In the genomic region with DNA sequence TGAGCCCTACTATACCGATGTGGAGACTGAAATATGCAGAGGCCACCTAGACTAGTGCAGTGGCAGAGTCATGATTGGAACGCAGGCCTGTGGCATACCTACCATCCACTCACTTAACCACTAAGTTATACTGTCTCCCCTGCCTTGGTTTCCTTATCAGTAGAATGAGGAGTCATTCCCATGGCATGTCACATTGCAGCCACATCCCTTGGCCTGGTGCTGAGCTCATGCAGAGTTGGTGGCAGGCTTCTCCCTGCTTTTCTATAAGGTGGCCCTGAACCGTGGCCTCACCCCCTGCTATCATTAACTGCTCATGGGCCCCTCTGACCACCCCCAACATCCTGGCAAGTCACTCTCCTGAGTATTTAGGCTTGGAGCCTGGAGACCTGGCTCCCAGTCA, we compare ENCODE assay signal across 20 cellular contexts.
DNase-seq lines count a peak whose midpoint lies in the region; ATAC-seq and TF ChIP-seq lines count a peak whose summit lies in the region.
"Had no signal": no experiment of that assay in that cellular context is flagged by ENCODE, and none has a peak within 500 bp of the region (broad histone marks: within the 10 kb centered on the region; RNA-seq: fewer than 3 reads in every experiment).

No MANE protein-coding gene starts in this region.

- H3K27ac ChIP-seq in PC-9 (no peak overlapping the region), A673 (ENCODE audit: low read depth, low read length, poor library complexity, severe bottlenecking) (no peak overlapping the region), transverse colon (no peak overlapping the region)
- H3K27ac ChIP-seq: adrenal gland, psoas muscle, suprapubic skin had no signal

- TF ChIP-seq POLR2A in transverse colon (IDR thresholded peaks at IDR 0.05) = no peak

- H3K27me3 ChIP-seq in PC-9 (ENCODE audit: insufficient read depth, low read depth) (no peaks in the 10 kb centered on the region), A673 (replicated peaks; ENCODE audit: insufficient read depth, low read depth, low read length, poor library complexity) (no peaks in the 10 kb centered on the region), transverse colon (no peaks in the 10 kb centered on the region)
- H3K27me3 ChIP-seq: adrenal gland, suprapubic skin had no signal

- peaks cover 4% of the 10 kb centered on the region; the same call in 1 of the 2 replicates for H3K9me3 ChIP-seq in PC-9 (ENCODE audit: insufficient read depth, low read depth)
- H3K9me3 ChIP-seq in A673 (ENCODE audit: low read depth, low read length, poor library complexity, severe bottlenecking) = peaks cover 10% of the 10 kb centered on the region
- peaks cover 0 to 3% of the 10 kb centered on the region in 2 donors for H3K9me3 ChIP-seq in transverse colon
- H3K9me3 ChIP-seq: adrenal gland, psoas muscle had no signal

- no peak for TF ChIP-seq CTCF in PC-9 (conservative IDR thresholded peaks at IDR 0.05)
- no peak for TF ChIP-seq CTCF in choroid plexus epithelial cell (conservative IDR thresholded peaks at IDR 0.05; ENCODE audit: low read depth, low read length)
- TF ChIP-seq CTCF in WTC11 (IDR thresholded peaks at IDR 0.05) = no peak
- TF ChIP-seq CTCF in A673 (conservative IDR thresholded peaks at IDR 0.05; ENCODE audit: low read depth, low read length) = no peak
- TF ChIP-seq CTCF in transverse colon (IDR thresholded peaks at IDR 0.05) = no peak

- H3F3A ChIP-seq in PC-9 (ENCODE audit: insufficient read depth, low read depth) = no peaks in the 10 kb centered on the region

- ATAC-seq in WTC11 = no peak
- ATAC-seq: activated CD4-positive, alpha-beta T cell treated with anti-CD3 and anti-CD28 coated beads for 36 hours; psoas muscle had no signal

- intact Hi-C loops in PC-9 (cut with micrococcal nuclease; ENCODE audit: unreplicated experiment) = no loop called here
- intact Hi-C loops in A673 (cut with micrococcal nuclease; ENCODE audit: unreplicated experiment) = no loop called here
- intact Hi-C loops in transverse colon (cut with DNase I; ENCODE audit: low total_unique reads) = no loop called here

- in situ Hi-C loops in transverse colon (cut with MboI; ENCODE audit: low pct_ligation_motif_present in 1 of 4, low pct_unique_long_range_greater_than_20kb in 1 of 4, low sequenced_read_pairs in 3 of 4) = no loop called here

- BruUV-seq in PC-9 (replicated peaks; lab: Mats Ljungman, UMichigan) = no TSS peak
- no TSS peak for BruUV-seq in A673 (replicated peaks; lab: Mats Ljungman, UMichigan)

- H3K4me2 ChIP-seq in PC-9 = no peak overlapping the region
- H3K4me2 ChIP-seq: GM23338 had no signal

- peaks cover 14% of the 10 kb centered on the region for H3K9me3 Mint-ChIP-seq in WTC11

- no peak for TF ChIP-seq EP300 in transverse colon (IDR thresholded peaks at IDR 0.05; ENCODE audit: low read depth)

- no peak overlapping the region for H2AFZ ChIP-seq in PC-9
- H2AFZ ChIP-seq: GM23338 had no signal

- H3K36me3 ChIP-seq in PC-9 (ENCODE audit: low read depth) (peaks cover 19% of the 10 kb centered on the region), A673 (ENCODE audit: insufficient read depth, low read length, poor library complexity, severe bottlenecking) (peaks cover 3% of the 10 kb centered on the region), transverse colon (peaks cover 0 to 11% (median 4%) of the 10 kb centered on the region in 4 donors)

- no peak overlapping the region for H3K27ac Mint-ChIP-seq in WTC11
- H3K27ac Mint-ChIP-seq: activated CD4-positive, alpha-beta T cell treated with anti-CD3 and anti-CD28 coated beads for 36 hours; GM23338 had no signal

- H3K27me3 Mint-ChIP-seq in WTC11 (ENCODE audit: low read depth) = no peaks in the 10 kb centered on the region
- H3K27me3 Mint-ChIP-seq: activated CD4-positive, alpha-beta T cell treated with anti-CD3 and anti-CD28 coated beads for 36 hours had no signal

- H3K79me2 ChIP-seq in PC-9 (ENCODE audit: low read depth) = no peaks in the 10 kb centered on the region

- H3K4me1 ChIP-seq in PC-9 (replicated peaks; ENCODE audit: insufficient read depth) (0 out of 2 replicates have a peak, but pooled peaks cover 11% of the 10 kb centered on the region), A673 (ENCODE audit: insufficient read depth, low read length, poor library complexity, severe bottlenecking) (no peaks in the 10 kb centered on the region), transverse colon (no peaks in the 10 kb centered on the region)
- H3K4me1 ChIP-seq: adrenal gland, psoas muscle had no signal

- H3K4me3 Mint-ChIP-seq in WTC11 = no peak overlapping the region
- H3K4me3 Mint-ChIP-seq: activated CD4-positive, alpha-beta T cell treated with anti-CD3 and anti-CD28 coated beads for 36 hours; GM23338 had no signal

- 80 to 90% methylated on average over 1 to 3 of the region's 3 CpGs for WGBS in transverse colon (ENCODE audit: low coverage in 1 of 2), 2 donors

- H3K4me1 Mint-ChIP-seq in WTC11 = peaks cover 8% of the 10 kb centered on the region
- H3K4me1 Mint-ChIP-seq: activated CD4-positive, alpha-beta T cell treated with anti-CD3 and anti-CD28 coated beads for 36 hours had no signal

- H3K4me3 ChIP-seq in PC-9 (no peak overlapping the region), choroid plexus epithelial cell (ENCODE audit: low read depth, low read length) (no peak overlapping the region), A673 (ENCODE audit: low read depth, low read length, poor library complexity, severe bottlenecking) (no peak overlapping the region), transverse colon (no peak overlapping the region)
- H3K4me3 ChIP-seq: adrenal gland, GM23338, psoas muscle, suprapubic skin had no signal

- CTCF ChIA-PET in PC-9 (lab: Charles Lee) = no interaction called here
- CTCF ChIA-PET in WTC11 (lab: Charles Lee) = interaction anchor here (0.6 to 1.4 kb wide), 2 partner anchors 101 to 105 kb away, joined by 3 to 5 read pairs; no protein-coding TSS in a partner anchor
- CTCF ChIA-PET in A673 (lab: Charles Lee) = no interaction called here

- POLR2A ChIA-PET in PC-9 (lab: Charles Lee; ENCODE audit: unreplicated experiment) (no interaction called here), WTC11 (lab: Charles Lee) (no interaction called here), A673 (lab: Charles Lee; ENCODE audit: low non-redundant PET) (no interaction called here)

- H4K20me1 ChIP-seq in PC-9 (ENCODE audit: insufficient read depth) = no peaks in the 10 kb centered on the region

- peak; percentile 56 for DNase-seq in ELR (ENCODE audit: low read depth)
- peak; percentile 57 to 64 for DNase-seq in PC-9
- peak; percentile 47 for DNase-seq in choroid plexus epithelial cell (ENCODE audit: low read depth)
- DNase-seq in renal cortical epithelial cell (ENCODE audit: low read depth) = peak; percentile 11
- no peak for DNase-seq in activated naive CD4-positive, alpha-beta T cell treated with anti-CD3 and anti-CD28 coated beads, Interleukin-2, amount 50 U/mL, for 16 hours
- DNase-seq in WTC11 (ENCODE audit: low spot score) = no peak
- DNase-seq in A673 (ENCODE audit: low spot score) = no peak
- no peak for DNase-seq in transverse colon
- DNase-seq: activated CD4-positive, alpha-beta T cell treated with anti-CD3 and anti-CD28 coated beads for 36 hours; activated effector memory CD4-positive, alpha-beta T cell treated with Interleukin-2 at 50 U/mL for 16 hours; adrenal gland; DMS153; Karpas-422; NCI-H1105 treated with DMSO at 0.1 percent for 48 hours; NCI-H2107; NCI-H524 treated with DMSO at 0.1 percent for 48 hours; psoas muscle; T1000 had no signal

- H3K9me2 ChIP-seq in PC-9 (ENCODE audit: insufficient read depth) = no peaks in the 10 kb centered on the region

- peaks cover 20% of the 10 kb centered on the region for H3K36me3 Mint-ChIP-seq in WTC11

TF ChIP-seq in WTC11, 78 proteins besides CTCF, POLR2A, EP300 and RAD21 (continues in another document):
- no peak for TF ChIP-seq RELA (CRISPR knock-in tag; IDR thresholded peaks at IDR 0.05; ENCODE audit: borderline replicate concordance)
- no peak for TF ChIP-seq NFATC4 (CRISPR knock-in tag; IDR thresholded peaks at IDR 0.05)
- no peak for TF ChIP-seq FOXP1 (CRISPR knock-in tag; IDR thresholded peaks at IDR 0.05; ENCODE audit: borderline replicate concordance)
- TF ChIP-seq FOXJ3 (CRISPR knock-in tag; IDR thresholded peaks at IDR 0.05; ENCODE audit: borderline replicate concordance) = no peak
- TF ChIP-seq ZNF423 (CRISPR knock-in tag; IDR thresholded peaks at IDR 0.05) = no peak
- TF ChIP-seq, protein P1, sequence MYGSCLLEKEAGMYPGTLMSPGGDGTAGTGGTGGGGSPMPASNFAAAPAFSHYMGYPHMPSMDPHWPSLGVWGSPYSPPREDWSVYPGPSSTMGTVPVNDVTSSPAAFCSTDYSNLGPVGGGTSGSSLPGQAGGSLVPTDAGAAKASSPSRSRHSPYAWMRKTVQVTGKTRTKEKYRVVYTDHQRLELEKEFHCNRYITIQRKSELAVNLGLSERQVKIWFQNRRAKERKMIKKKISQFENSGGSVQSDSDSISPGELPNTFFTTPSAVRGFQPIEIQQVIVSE (CRISPR knock-in tag; IDR thresholded peaks at IDR 0.05; ENCODE audit: borderline replicate concordance) = no peak
- TF ChIP-seq ATF1 (CRISPR knock-in tag; IDR thresholded peaks at IDR 0.05) = no peak
- no peak for TF ChIP-seq ZNF232 (CRISPR knock-in tag; IDR thresholded peaks at IDR 0.05)
- TF ChIP-seq, protein P2, sequence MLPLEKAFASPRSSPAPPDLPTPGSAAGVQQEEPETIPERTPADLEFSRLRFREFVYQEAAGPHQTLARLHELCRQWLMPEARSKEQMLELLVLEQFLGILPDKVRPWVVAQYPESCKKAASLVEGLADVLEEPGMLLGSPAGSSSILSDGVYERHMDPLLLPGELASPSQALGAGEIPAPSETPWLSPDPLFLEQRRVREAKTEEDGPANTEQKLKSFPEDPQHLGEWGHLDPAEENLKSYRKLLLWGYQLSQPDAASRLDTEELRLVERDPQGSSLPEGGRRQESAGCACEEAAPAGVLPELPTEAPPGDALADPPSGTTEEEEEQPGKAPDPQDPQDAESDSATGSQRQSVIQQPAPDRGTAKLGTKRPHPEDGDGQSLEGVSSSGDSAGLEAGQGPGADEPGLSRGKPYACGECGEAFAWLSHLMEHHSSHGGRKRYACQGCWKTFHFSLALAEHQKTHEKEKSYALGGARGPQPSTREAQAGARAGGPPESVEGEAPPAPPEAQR (CRISPR knock-in tag; IDR thresholded peaks at IDR 0.05) = no peak
- TF ChIP-seq HMGA2 (CRISPR knock-in tag; IDR thresholded peaks at IDR 0.05) = no peak
- no peak for TF ChIP-seq ZNF219 (CRISPR knock-in tag; IDR thresholded peaks at IDR 0.05; ENCODE audit: borderline replicate concordance)

Comparison
In these comparisons a context has a peak if more than half of its experiments do, and no peak if none do; other contexts are left out.
1. DNase-seq: peak in ELR (single experiment), PC-9 (2 of 2), choroid plexus epithelial cell (single experiment) and renal cortical epithelial cell (single experiment); none in activated naive CD4-positive, alpha-beta T cell treated with anti-CD3 and anti-CD28 coated beads, Interleukin-2, amount 50 U/mL, for 16 hours (single experiment), WTC11 (single experiment), A673 (single experiment) and transverse colon (single experiment).